ENCODE assay signal across 1 cellular context in the genomic region with DNA sequence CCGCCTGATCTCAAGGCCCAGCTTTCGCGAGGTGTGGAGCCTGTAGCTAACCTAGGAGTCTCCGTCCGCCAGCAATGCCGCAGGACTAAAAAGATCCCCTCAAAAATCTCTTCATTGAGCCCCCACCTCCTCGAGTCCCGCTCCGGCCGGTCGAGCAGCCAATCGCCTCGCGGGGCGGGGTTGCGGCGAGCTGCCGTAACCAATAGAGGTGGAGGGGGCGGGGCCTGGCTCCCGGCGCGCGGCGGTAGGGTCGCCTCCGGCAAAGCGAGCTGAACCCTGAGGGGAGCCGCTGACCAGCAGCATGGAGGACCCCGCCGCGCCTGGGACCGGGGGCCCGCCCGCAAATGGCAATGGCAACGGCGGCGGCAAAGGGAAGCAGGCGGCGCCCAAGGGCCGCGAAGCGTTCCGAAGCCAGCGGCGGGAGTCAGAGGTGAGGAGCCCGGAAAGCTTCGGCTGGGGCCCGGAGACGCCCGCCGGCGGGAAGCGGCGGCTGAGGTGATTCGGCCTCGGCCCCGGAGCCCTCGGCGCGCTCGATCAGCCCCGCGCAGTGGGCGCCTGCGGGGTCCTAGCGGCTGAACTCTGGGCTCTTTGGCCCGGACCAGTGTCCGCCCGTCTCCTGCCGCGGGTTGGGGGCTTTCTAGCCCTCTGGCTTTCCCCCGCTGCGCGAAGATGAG.
TF ChIP-seq lines count a peak whose summit lies in the region.

A gene with protein sequence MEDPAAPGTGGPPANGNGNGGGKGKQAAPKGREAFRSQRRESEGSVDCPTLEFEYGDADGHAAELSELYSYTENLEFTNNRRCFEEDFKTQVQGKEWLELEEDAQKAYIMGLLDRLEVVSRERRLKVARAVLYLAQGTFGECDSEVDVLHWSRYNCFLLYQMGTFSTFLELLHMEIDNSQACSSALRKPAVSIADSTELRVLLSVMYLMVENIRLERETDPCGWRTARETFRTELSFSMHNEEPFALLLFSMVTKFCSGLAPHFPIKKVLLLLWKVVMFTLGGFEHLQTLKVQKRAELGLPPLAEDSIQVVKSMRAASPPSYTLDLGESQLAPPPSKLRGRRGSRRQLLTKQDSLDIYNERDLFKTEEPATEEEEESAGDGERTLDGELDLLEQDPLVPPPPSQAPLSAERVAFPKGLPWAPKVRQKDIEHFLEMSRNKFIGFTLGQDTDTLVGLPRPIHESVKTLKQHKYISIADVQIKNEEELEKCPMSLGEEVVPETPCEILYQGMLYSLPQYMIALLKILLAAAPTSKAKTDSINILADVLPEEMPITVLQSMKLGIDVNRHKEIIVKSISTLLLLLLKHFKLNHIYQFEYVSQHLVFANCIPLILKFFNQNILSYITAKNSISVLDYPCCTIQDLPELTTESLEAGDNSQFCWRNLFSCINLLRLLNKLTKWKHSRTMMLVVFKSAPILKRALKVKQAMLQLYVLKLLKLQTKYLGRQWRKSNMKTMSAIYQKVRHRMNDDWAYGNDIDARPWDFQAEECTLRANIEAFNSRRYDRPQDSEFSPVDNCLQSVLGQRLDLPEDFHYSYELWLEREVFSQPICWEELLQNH (plus strand): TSS at position 261 of the 674 bp plus-strand sequence. CDS start 41 bp downstream, at position 302.

TF ChIP-seq in K562, 482 proteins besides CTCF, POLR2A, EP300 and RAD21 (continued from another document):
- TF ChIP-seq PATZ1 (CRISPR knock-in tag; IDR thresholded peaks at IDR 0.05; ENCODE audit: borderline replicate concordance) (no peak), TEAD2 (tag; IDR thresholded peaks at IDR 0.05) (no peak), ZNF316 (IDR thresholded peaks at IDR 0.05) (no peak), ZNF174 (CRISPR knock-in tag; IDR thresholded peaks at IDR 0.05) (no peak), ELF1 (tag; IDR thresholded peaks at IDR 0.05) (no peak), NCOA4 (IDR thresholded peaks at IDR 0.05; ENCODE audit: partially characterized antibody) (no peak), CHD1 (IDR thresholded peaks at IDR 0.05; ENCODE audit: low read length) (peak; percentile 95), MAFG (tag; conservative IDR thresholded peaks at IDR 0.05) (no peak), PTRF (tag; IDR thresholded peaks at IDR 0.05) (no peak), SIN3B (IDR thresholded peaks at IDR 0.05; ENCODE audit: low read depth) (peak; percentile 51; the same call in 1 of the 2 replicates), PHF20 (IDR thresholded peaks at IDR 0.05; ENCODE audit: partially characterized antibody) (peak; percentile 74), ZNF77 (CRISPR knock-in tag; IDR thresholded peaks at IDR 0.05) (no peak), PTTG1 (tag; IDR thresholded peaks at IDR 0.05; ENCODE audit: low read depth) (no peak), HMG20A (CRISPR knock-in tag; conservative IDR thresholded peaks at IDR 0.05) (no peak), CBFA2T3 (IDR thresholded peaks at IDR 0.05) (no peak), PRDM10 (IDR thresholded peaks at IDR 0.05; ENCODE audit: partially characterized antibody) (peak; percentile 99), ZNF436 (CRISPR knock-in tag; IDR thresholded peaks at IDR 0.05) (no peak), STAG1 (CRISPR knock-in tag; IDR thresholded peaks at IDR 0.05; ENCODE audit: borderline replicate concordance) (no peak), MCM2 (IDR thresholded peaks at IDR 0.05; ENCODE audit: low read depth) (no peak), PCBP2 (IDR thresholded peaks at IDR 0.05; ENCODE audit: low read depth, low read length, poor library complexity, severe bottlenecking) (no peak)
- TF ChIP-seq, protein P1, sequence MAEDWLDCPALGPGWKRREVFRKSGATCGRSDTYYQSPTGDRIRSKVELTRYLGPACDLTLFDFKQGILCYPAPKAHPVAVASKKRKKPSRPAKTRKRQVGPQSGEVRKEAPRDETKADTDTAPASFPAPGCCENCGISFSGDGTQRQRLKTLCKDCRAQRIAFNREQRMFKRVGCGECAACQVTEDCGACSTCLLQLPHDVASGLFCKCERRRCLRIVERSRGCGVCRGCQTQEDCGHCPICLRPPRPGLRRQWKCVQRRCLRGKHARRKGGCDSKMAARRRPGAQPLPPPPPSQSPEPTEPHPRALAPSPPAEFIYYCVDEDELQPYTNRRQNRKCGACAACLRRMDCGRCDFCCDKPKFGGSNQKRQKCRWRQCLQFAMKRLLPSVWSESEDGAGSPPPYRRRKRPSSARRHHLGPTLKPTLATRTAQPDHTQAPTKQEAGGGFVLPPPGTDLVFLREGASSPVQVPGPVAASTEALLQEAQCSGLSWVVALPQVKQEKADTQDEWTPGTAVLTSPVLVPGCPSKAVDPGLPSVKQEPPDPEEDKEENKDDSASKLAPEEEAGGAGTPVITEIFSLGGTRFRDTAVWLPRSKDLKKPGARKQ (CRISPR knock-in tag; IDR thresholded peaks at IDR 0.05), result no peak
- TF ChIP-seq, protein P2, sequence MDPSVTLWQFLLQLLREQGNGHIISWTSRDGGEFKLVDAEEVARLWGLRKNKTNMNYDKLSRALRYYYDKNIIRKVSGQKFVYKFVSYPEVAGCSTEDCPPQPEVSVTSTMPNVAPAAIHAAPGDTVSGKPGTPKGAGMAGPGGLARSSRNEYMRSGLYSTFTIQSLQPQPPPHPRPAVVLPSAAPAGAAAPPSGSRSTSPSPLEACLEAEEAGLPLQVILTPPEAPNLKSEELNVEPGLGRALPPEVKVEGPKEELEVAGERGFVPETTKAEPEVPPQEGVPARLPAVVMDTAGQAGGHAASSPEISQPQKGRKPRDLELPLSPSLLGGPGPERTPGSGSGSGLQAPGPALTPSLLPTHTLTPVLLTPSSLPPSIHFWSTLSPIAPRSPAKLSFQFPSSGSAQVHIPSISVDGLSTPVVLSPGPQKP (CRISPR knock-in tag; IDR thresholded peaks at IDR 0.05), result no peak
- TF ChIP-seq, protein P3, sequence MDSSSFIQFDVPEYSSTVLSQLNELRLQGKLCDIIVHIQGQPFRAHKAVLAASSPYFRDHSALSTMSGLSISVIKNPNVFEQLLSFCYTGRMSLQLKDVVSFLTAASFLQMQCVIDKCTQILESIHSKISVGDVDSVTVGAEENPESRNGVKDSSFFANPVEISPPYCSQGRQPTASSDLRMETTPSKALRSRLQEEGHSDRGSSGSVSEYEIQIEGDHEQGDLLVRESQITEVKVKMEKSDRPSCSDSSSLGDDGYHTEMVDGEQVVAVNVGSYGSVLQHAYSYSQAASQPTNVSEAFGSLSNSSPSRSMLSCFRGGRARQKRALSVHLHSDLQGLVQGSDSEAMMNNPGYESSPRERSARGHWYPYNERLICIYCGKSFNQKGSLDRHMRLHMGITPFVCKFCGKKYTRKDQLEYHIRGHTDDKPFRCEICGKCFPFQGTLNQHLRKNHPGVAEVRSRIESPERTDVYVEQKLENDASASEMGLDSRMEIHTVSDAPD (CRISPR knock-in tag; IDR thresholded peaks at IDR 0.05), result no peak
- TF ChIP-seq, protein P4, sequence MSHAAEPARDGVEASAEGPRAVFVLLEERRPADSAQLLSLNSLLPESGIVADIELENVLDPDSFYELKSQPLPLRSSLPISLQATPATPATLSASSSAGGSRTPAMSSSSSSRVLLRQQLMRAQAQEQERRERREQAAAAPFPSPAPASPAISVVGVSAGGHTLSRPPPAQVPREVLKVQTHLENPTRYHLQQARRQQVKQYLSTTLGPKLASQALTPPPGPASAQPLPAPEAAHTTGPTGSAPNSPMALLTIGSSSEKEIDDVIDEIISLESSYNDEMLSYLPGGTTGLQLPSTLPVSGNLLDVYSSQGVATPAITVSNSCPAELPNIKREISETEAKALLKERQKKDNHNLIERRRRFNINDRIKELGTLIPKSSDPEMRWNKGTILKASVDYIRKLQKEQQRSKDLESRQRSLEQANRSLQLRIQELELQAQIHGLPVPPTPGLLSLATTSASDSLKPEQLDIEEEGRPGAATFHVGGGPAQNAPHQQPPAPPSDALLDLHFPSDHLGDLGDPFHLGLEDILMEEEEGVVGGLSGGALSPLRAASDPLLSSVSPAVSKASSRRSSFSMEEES (CRISPR knock-in tag; IDR thresholded peaks at IDR 0.05), result no peak
